In the genomic region with DNA sequence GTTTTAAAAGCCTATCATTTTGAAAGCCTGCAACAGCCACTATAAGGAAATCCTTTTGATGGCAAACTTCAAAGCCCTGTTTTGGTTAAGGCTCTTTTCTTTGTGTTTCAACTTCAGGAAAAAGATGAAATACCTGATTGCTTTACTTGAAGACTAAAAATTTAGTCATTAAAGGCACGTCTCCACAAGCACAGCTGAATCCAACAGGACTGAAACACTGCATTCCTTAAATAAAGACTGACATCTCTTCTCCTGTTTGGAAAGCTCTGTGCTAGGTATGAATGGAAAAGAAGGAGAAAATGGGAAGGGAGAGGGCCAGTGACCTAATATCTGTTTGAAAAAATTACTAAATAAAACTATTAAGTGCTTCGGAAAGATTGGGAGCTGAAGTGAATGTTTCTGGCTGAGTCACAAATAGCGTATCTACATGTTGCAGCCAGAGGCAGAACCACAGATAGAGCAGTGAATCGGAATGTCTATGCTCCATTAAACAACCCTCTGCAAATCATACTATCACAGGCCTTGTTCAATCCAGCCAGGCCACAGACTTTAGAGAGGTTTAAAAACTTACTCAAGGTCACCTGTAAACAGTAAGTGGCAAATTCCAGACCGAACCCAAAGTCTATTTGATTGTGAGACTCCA, we compare ENCODE assay signal across 1 cellular context.
TF ChIP-seq lines count a peak whose summit lies in the region.

No MANE protein-coding gene starts in this region.

TF ChIP-seq in IMR-90, 13 proteins besides CTCF, POLR2A, EP300 and RAD21:
- no peak for TF ChIP-seq CHD1 (IDR thresholded peaks at IDR 0.05; ENCODE audit: low read depth, low read length)
- no peak for TF ChIP-seq RCOR1 (IDR thresholded peaks at IDR 0.05; ENCODE audit: insufficient replicate concordance, low read length)
- TF ChIP-seq MXI1 (IDR thresholded peaks at IDR 0.05; ENCODE audit: borderline replicate concordance, low read depth, low read length): no peak
